Comparison of ENCODE assay signal across 32 cellular contexts in the genomic region with DNA sequence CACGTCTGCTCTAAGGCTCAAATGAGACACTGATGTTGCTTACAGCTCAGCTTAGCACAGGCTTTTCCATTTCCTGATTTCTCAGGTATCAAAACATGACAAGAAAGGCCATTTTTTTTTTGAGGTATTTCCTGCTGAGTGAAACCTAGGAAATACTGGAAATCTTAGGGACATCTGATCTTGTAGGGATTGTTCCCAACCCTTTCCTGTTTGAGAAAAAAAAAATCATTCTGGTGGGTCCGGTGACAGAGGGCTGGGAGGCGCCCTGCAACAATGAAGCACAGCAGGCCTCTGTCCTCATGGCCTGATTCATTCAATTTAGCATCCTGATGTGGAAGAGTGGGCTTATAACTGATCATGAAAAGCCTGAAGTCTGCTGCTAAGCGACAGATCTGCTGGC. TPM values are rescaled to one million over a fixed set of nuclear protein-coding genes. Genes with fewer than 3 reads are reported as not detected.
DNase-seq lines count a peak whose midpoint lies in the region; ATAC-seq, FAIRE-seq and TF ChIP-seq lines count a peak whose summit lies in the region.
"Had no signal": no experiment of that assay in that cellular context is flagged by ENCODE, and none has a peak within 500 bp of the region (broad histone marks: within the 10 kb centered on the region; RNA-seq: fewer than 3 reads in every experiment).

No MANE protein-coding gene starts in this region.

- no peak overlapping the region for H2BK5ac ChIP-seq in H1 (ENCODE audit: low read depth, low read length)

- no peak for FAIRE-seq in H1 (lab: Jason Lieb, UNC)
- FAIRE-seq in GM12891 (lab: Jason Lieb, UNC), result no peak
- FAIRE-seq: GM12878, GM19239, H54, HTR-8/SVneo had no signal

- peak overlapping the region; percentile 43 for H3K27ac Mint-ChIP-seq in activated naive CD4-positive, alpha-beta T cell treated with anti-CD3 and anti-CD28 coated beads, Interleukin-2, amount 50 U/mL, for 24 hours
- H3K27ac Mint-ChIP-seq in GM23338 (peak overlapping the region; percentile 42; the same call in 1 of the 2 replicates), nephron progenitor cell (peak overlapping the region; percentile 31), osteocyte (ENCODE audit: unreplicated experiment) (no peak overlapping the region)
- H3K27ac Mint-ChIP-seq: CD14-positive monocyte had no signal

- no peaks in the 10 kb centered on the region for H3K9me2 ChIP-seq in GM23338 (ENCODE audit: insufficient read depth)

- no peaks in the 10 kb centered on the region for H3K9me3 ChIP-seq in H1 (ENCODE audit: insufficient read depth in 2 of 2, low read depth in 1 of 2, low read length in 1 of 2)
- H3K9me3 ChIP-seq: BE2C, MG63 had no signal

- H3K9ac ChIP-seq in H1 (replicated peaks in 1 of 4; ENCODE audit: extremely low read depth in 1 of 4, low read depth in 3 of 4, low read length in 3 of 4), result no peak overlapping the region

- no peak overlapping the region for H3K23ac ChIP-seq in H1 (ENCODE audit: insufficient read length)

- CTCF ChIA-PET in H1 (lab: Charles Lee; ENCODE audit: partially characterized antibody), result interaction anchor here (1.0 to 1.2 kb wide), 3 partner anchors 13 to 60 kb away, joined by 3 to 7 read pairs (median 6); no protein-coding TSS in a partner anchor

- H3K79me1 ChIP-seq in H1 (ENCODE audit: low read depth, low read length), result no peaks in the 10 kb centered on the region; the same call in 1 of the 2 replicates

- no peak overlapping the region for H3K18ac ChIP-seq in H1 (ENCODE audit: extremely low read depth, low read length)

- H4K8ac ChIP-seq in H1 (ENCODE audit: extremely low read depth, insufficient read depth, low read length), result peak overlapping the region; percentile 57; the same call in 1 of the 2 replicates

- ATAC-seq in GM23338, result no peak; the same call in 2 of the 3 replicates
- ATAC-seq: GM12878 had no signal

- H3K27ac ChIP-seq in GM23338 (ENCODE audit: low read depth), result no peak overlapping the region
- no peak overlapping the region for H3K27ac ChIP-seq in H1 (ENCODE audit: low read depth, low read length)
- H3K27ac ChIP-seq: PC-9 had no signal

- TF ChIP-seq EP300 in H1 (IDR thresholded peaks at IDR 0.05; ENCODE audit: borderline replicate concordance in 1 of 2, low read depth in 2 of 2, low read length in 2 of 2), result no peak

- H3K56ac ChIP-seq in H1 (replicated peaks; ENCODE audit: insufficient read length, low read depth, low read length), result no peak overlapping the region

- H4K91ac ChIP-seq in H1 (replicated peaks; ENCODE audit: insufficient read length, low read length), result no peak overlapping the region

- no peaks in the 10 kb centered on the region for H3K27me3 Mint-ChIP-seq in activated naive CD4-positive, alpha-beta T cell treated with anti-CD3 and anti-CD28 coated beads, Interleukin-2, amount 50 U/mL, for 24 hours
- no peaks in the 10 kb centered on the region for H3K27me3 Mint-ChIP-seq in GM23338 (ENCODE audit: insufficient read depth, low read depth, poor library complexity)
- H3K27me3 Mint-ChIP-seq in nephron progenitor cell (ENCODE audit: low read depth, poor library complexity), result no peaks in the 10 kb centered on the region
- H3K27me3 Mint-ChIP-seq in osteocyte (ENCODE audit: unreplicated experiment), result no peaks in the 10 kb centered on the region

- peaks cover 16% of the 10 kb centered on the region for H3K36me3 Mint-ChIP-seq in activated naive CD4-positive, alpha-beta T cell treated with anti-CD3 and anti-CD28 coated beads, Interleukin-2, amount 50 U/mL, for 24 hours
- H3K36me3 Mint-ChIP-seq in GM23338 (ENCODE audit: low read depth) (peaks cover 19% of the 10 kb centered on the region), nephron progenitor cell (ENCODE audit: low read depth) (peaks cover 58% of the 10 kb centered on the region), osteocyte (ENCODE audit: unreplicated experiment) (peaks cover 29% of the 10 kb centered on the region)

- H3K9me3 Mint-ChIP-seq in activated naive CD4-positive, alpha-beta T cell treated with anti-CD3 and anti-CD28 coated beads, Interleukin-2, amount 50 U/mL, for 24 hours, result no peaks in the 10 kb centered on the region
- H3K9me3 Mint-ChIP-seq in GM23338 (no peaks in the 10 kb centered on the region), nephron progenitor cell (no peaks in the 10 kb centered on the region), osteocyte (ENCODE audit: unreplicated experiment) (no peaks in the 10 kb centered on the region)
- H3K9me3 Mint-ChIP-seq: CD14-positive monocyte; CD8-positive, alpha-beta memory T cell had no signal

- H2AFZ ChIP-seq in GM23338 (no peak overlapping the region), H1 (ENCODE audit: low read length) (no peak overlapping the region)
- H2AFZ ChIP-seq: PC-9 had no signal

- DNase-seq in activated naive CD4-positive, alpha-beta T cell treated with anti-CD3 and anti-CD28 coated beads, Interleukin-2, amount 50 U/mL, for 16 hours, result no peak
- DNase-seq in GM23338 (ENCODE audit: low spot score) (no peak), H1 (ENCODE audit: low read depth in 1 of 2, low spot score in 2 of 2) (no peak), nephron progenitor cell (no peak), osteocyte (ENCODE audit: extremely low spot score, unreplicated experiment) (no peak), GM12891 (ENCODE audit: insufficient read length, low spot score) (no peak), HCEC 1CT (no peak)
- DNase-seq: 8988T; ACHN; BE2C; CD8-positive, alpha-beta memory T cell; DMS 273 treated with DMSO at 0.1 percent for 48 hours; DMS79; EL; GDM1; KG1; MG63; NCI-H1105 treated with DMSO at 0.1 percent for 48 hours; NCI-H146; NCI-H1930; NCI-H2107; NCI-H446; NCI-H524 treated with DMSO at 0.1 percent for 48 hours; NCI-H774; PC-9; SHP77 had no signal

- 0 out of 2 replicates have a peak, but pooled peaks cover 2% of the 10 kb centered on the region for H3F3A ChIP-seq in GM23338 (replicated peaks; ENCODE audit: low read depth)

- no peak overlapping the region for H2BK15ac ChIP-seq in H1 (ENCODE audit: low read length)

- TF ChIP-seq CTCF in GM23338 (conservative IDR thresholded peaks at IDR 0.05; ENCODE audit: low read depth in 2 of 2) (no peak), H1 (IDR thresholded peaks at IDR 0.05; ENCODE audit: control extremely low read depth in 1 of 3, insufficient read depth in 1 of 3, low read depth in 1 of 3, low read length in 3 of 3) (no peak), nephron progenitor cell (IDR thresholded peaks at IDR 0.05) (no peak), osteocyte (IDR thresholded peaks at IDR 0.05) (no peak)

- H3K23me2 ChIP-seq in H1 (ENCODE audit: low read depth, low read length), result no peaks in the 10 kb centered on the region

- H3K4me3 ChIP-seq in GM23338, result no peak overlapping the region
- no peak overlapping the region for H3K4me3 ChIP-seq in H1 (ENCODE audit: extremely low read depth in 1 of 4, insufficient read depth in 2 of 4, low read depth in 3 of 4, low read length in 4 of 4)
- H3K4me3 ChIP-seq: GM12878, MG63, PC-9 had no signal

- H2BK120ac ChIP-seq in H1 (replicated peaks; ENCODE audit: low read depth, low read length), result no peak overlapping the region

- H2BK20ac ChIP-seq in H1 (ENCODE audit: low read length), result no peak overlapping the region

- no peak overlapping the region for H3K4me3 Mint-ChIP-seq in activated naive CD4-positive, alpha-beta T cell treated with anti-CD3 and anti-CD28 coated beads, Interleukin-2, amount 50 U/mL, for 24 hours
- no peak overlapping the region for H3K4me3 Mint-ChIP-seq in GM23338
- no peak overlapping the region for H3K4me3 Mint-ChIP-seq in nephron progenitor cell
- no peak overlapping the region for H3K4me3 Mint-ChIP-seq in osteocyte (ENCODE audit: unreplicated experiment)
- H3K4me3 Mint-ChIP-seq: CD14-positive monocyte had no signal

- POLR2A ChIA-PET in H1 (lab: Charles Lee; ENCODE audit: partially characterized antibody), result interaction anchor here (0.6 to 1.4 kb wide), 3 partner anchors 15 to 1334 kb away, joined by 3 to 5 read pairs (median 4); a partner anchor contains a TSS

- no peak overlapping the region for H2BK12ac ChIP-seq in H1 (ENCODE audit: low read depth, low read length)

- H3K4me1 Mint-ChIP-seq in activated naive CD4-positive, alpha-beta T cell treated with anti-CD3 and anti-CD28 coated beads, Interleukin-2, amount 50 U/mL, for 24 hours, result no peaks in the 10 kb centered on the region
- H3K4me1 Mint-ChIP-seq in GM23338, result peaks cover 2% of the 10 kb centered on the region; the same call in 1 of the 3 replicates
- H3K4me1 Mint-ChIP-seq in nephron progenitor cell, result peaks cover 14% of the 10 kb centered on the region
- peaks cover 12% of the 10 kb centered on the region for H3K4me1 Mint-ChIP-seq in osteocyte (ENCODE audit: unreplicated experiment)
- H3K4me1 Mint-ChIP-seq: CD14-positive monocyte had no signal

- no peak for TF ChIP-seq RAD21 in H1 (IDR thresholded peaks at IDR 0.05 in 1 of 2, conservative IDR thresholded peaks at IDR 0.05 in 1 of 2; ENCODE audit: low read depth in 2 of 2, low read length in 2 of 2)

- no peaks in the 10 kb centered on the region for H4K20me1 ChIP-seq in GM23338 (replicated peaks; ENCODE audit: insufficient read depth)
- H4K20me1 ChIP-seq in H1 (replicated peaks in 1 of 2; ENCODE audit: control insufficient read depth in 1 of 2, insufficient read depth in 2 of 2, low read length in 2 of 2), result peaks cover 0 to 2% of the 10 kb centered on the region in 2 experiments

- no peak overlapping the region for H2AK5ac ChIP-seq in H1 (ENCODE audit: low read depth, low read length)

- H3K27me3 ChIP-seq in GM23338 (ENCODE audit: insufficient read depth), result no peaks in the 10 kb centered on the region
- no peaks in the 10 kb centered on the region for H3K27me3 ChIP-seq in H1 (replicated peaks in 1 of 4; ENCODE audit: control insufficient read depth in 3 of 4, extremely low read depth in 1 of 4, insufficient read depth in 3 of 4, low read length in 3 of 4)
- H3K27me3 ChIP-seq: BE2C, MG63 had no signal

- H4K5ac ChIP-seq in H1 (ENCODE audit: insufficient read length, low read depth, low read length), result no peak overlapping the region

- WGBS in H1 (ENCODE audit: extremely low coverage in 1 of 2, insufficient coverage in 1 of 2, insufficient read length in 1 of 2, insufficient replicate concordance in 2 of 2, low coverage in 1 of 2, low lambda C conversion rate in 2 of 2, missing lambda C conversion rate in 1 of 2), 2 experiments, result 55% methylated on average over 4 of the region's 4 CpGs; no CpG with 5 or more reads in 1 of the 2 experiments

- no peak for TF ChIP-seq POLR2A in H1 (IDR thresholded peaks at IDR 0.05; ENCODE audit: control extremely low read depth in 1 of 2, low read depth in 2 of 2, low read length in 2 of 2)
- TF ChIP-seq POLR2A in GM12891 (IDR thresholded peaks at IDR 0.05; ENCODE audit: low read depth, low read length), result no peak

- H3K4ac ChIP-seq in H1 (replicated peaks; ENCODE audit: insufficient read length, low read depth, low read length), result no peak overlapping the region

- H3K4me1 ChIP-seq in GM23338 (ENCODE audit: insufficient read depth) (no peaks in the 10 kb centered on the region), H1 (replicated peaks in 1 of 4; ENCODE audit: control insufficient read depth in 3 of 4, insufficient read depth in 4 of 4, low read length in 3 of 4) (peaks cover 0 to 4% (median 0%) of the 10 kb centered on the region in 4 experiments; a peak in 1 of 7 replicates)

- no peak overlapping the region for H3K4me2 ChIP-seq in GM23338
- no peak overlapping the region for H3K4me2 ChIP-seq in H1 (ENCODE audit: insufficient read depth in 1 of 2, low read depth in 2 of 2, low read length in 2 of 2)
- H3K4me2 ChIP-seq: PC-9 had no signal

- H3K36me3 ChIP-seq in GM23338 (ENCODE audit: insufficient read depth) (no peaks in the 10 kb centered on the region; the same call in 1 of the 2 replicates), H1 (ENCODE audit: control insufficient read depth in 2 of 4, insufficient read depth in 4 of 4, low read length in 3 of 4) (peaks cover 2 to 12% (median 9%) of the 10 kb centered on the region in 4 experiments; a peak in 3 of 8 replicates)

- H3K79me2 ChIP-seq in GM23338 (replicated peaks; ENCODE audit: insufficient read depth) (peaks cover 10% of the 10 kb centered on the region), H1 (ENCODE audit: control insufficient read depth in 1 of 2, insufficient read depth in 2 of 2, low read length in 2 of 2) (peaks cover 0 to 4% of the 10 kb centered on the region in 2 experiments; a peak in 1 of 4 replicates)

- H3K14ac ChIP-seq in H1 (ENCODE audit: insufficient read length), result no peak overlapping the region

RNA-seq across cellular contexts. Expression of a gene that starts 3.0 kb away (rescaled TPM):
- total RNA-seq in GM23338 (2014; rRNA removed; shearing (Covaris generic)), result 0.12 TPM in 1 of 2 replicates, not detected in the other
- 0.24 and 0.29 TPM in 2 replicates for polyA plus RNA-seq in GM23338 (2016; fragmentation: Nextera tagmentation; extraction: Ambion mirVana)
- total RNA-seq in H1 (2021; fragmentation: NEBNext Ultra II Directional; extraction: Animal tissue kit (Norgen Biotek cat#: 25700)), result 0.65 TPM in 1 of 2 replicates, not detected in the other
- polyA plus RNA-seq in H1 (2011; rRNA removed), result 0.05 TPM in 1 of 2 replicates, not detected in the other
- polyA plus RNA-seq in H1 (2011; cell fraction: cytosol; rRNA removed), result 0.04 TPM
- 0.11 TPM for polyA plus RNA-seq in H1 (2011; cell fraction: nucleus; rRNA removed)
- polyA plus RNA-seq in H1 (2012, experiment 1 of 2), result not detected in 4 replicates
- not detected for polyA plus RNA-seq in H1 (2012, experiment 2 of 2)
- 0.12 TPM for polyA plus RNA-seq in H1 (2013, experiment 1 of 2)
- polyA plus RNA-seq in H1 (2013, experiment 2 of 2), result 0.18 TPM
- polyA minus RNA-seq in H1 (2011; rRNA and poly(A)+ RNA removed), result not detected in 2 replicates
- not detected for polyA minus RNA-seq in H1 (2011; cell fraction: cytosol; rRNA and poly(A)+ RNA removed)
- 0.50 TPM for polyA minus RNA-seq in H1 (2011; cell fraction: nucleus; rRNA and poly(A)+ RNA removed)
- total RNA-seq in osteocyte, result 0.40 TPM in 1 of 2 replicates, not detected in the other
- polyA plus RNA-seq in GM12891 (2012; ENCODE audit: low read depth, missing spikeins), result 0.33 TPM
- polyA plus RNA-seq: CD14-positive monocyte; CD8-positive, alpha-beta memory T cell had no signal

RNA-seq across cellular contexts. Expression of a gene that starts 19.9 kb away (rescaled TPM):
- total RNA-seq in GM23338 (2014; rRNA removed; shearing (Covaris generic)), result 61.0 and 65.4 TPM in 2 replicates
- polyA plus RNA-seq in GM23338 (2016; fragmentation: Nextera tagmentation; extraction: Ambion mirVana) (43.7 and 54.9 TPM in 2 replicates), H1 (2011; rRNA removed) (18.1 and 35.0 TPM in 2 replicates)
- total RNA-seq in H1 (2021; fragmentation: NEBNext Ultra II Directional; extraction: Animal tissue kit (Norgen Biotek cat#: 25700)), result 39.0 and 40.0 TPM in 2 replicates
- 30.3 TPM for polyA plus RNA-seq in H1 (2011; cell fraction: cytosol; rRNA removed)
- polyA plus RNA-seq in H1 (2011; cell fraction: nucleus; rRNA removed), result 7.9 TPM
- polyA plus RNA-seq in H1 (2012, experiment 1 of 2), result 24.3 to 34.8 TPM (median 27.8 TPM) in 4 replicates
- polyA plus RNA-seq in H1 (2012, experiment 2 of 2), result 8.2 TPM
- polyA plus RNA-seq in H1 (2013, experiment 1 of 2), result 37.3 TPM
- 37.4 TPM for polyA plus RNA-seq in H1 (2013, experiment 2 of 2)
- polyA minus RNA-seq in H1 (2011; rRNA and poly(A)+ RNA removed), result 15.7 and 19.3 TPM in 2 replicates
- polyA minus RNA-seq in H1 (2011; cell fraction: cytosol; rRNA and poly(A)+ RNA removed), result 12.9 TPM
- 14.7 TPM for polyA minus RNA-seq in H1 (2011; cell fraction: nucleus; rRNA and poly(A)+ RNA removed)
- total RNA-seq in osteocyte, result 32.9 and 33.9 TPM in 2 replicates
- polyA plus RNA-seq in GM12891 (2012; ENCODE audit: low read depth, missing spikeins), result 13.4 TPM
